ENCODE assay signal across 1 cellular context in genomic region chr6:155129744-155130143, GRCh38.
TF ChIP-seq lines count a peak whose summit lies in the region.

No MANE protein-coding gene starts in this region.

TF ChIP-seq in H1, 55 proteins besides CTCF, POLR2A, EP300 and RAD21:
- TF ChIP-seq CHD1 (IDR thresholded peaks at IDR 0.05; ENCODE audit: low read depth, low read length) (no peak), ASH2L (IDR thresholded peaks at IDR 0.05; ENCODE audit: low read length) (no peak), ATF2 (IDR thresholded peaks at IDR 0.05; ENCODE audit: low read length) (no peak), CEBPB (IDR thresholded peaks at IDR 0.05; ENCODE audit: low read depth, low read length) (no peak), ZNF274 (IDR thresholded peaks at IDR 0.05; ENCODE audit: borderline replicate concordance, extremely low read depth, low read length) (no peak), RNF2 (IDR thresholded peaks at IDR 0.05; ENCODE audit: borderline replicate concordance, low read depth, low read length, missing control alignments, poor library complexity, severe bottlenecking) (no peak), HDAC2 (IDR thresholded peaks at IDR 0.05; ENCODE audit: borderline replicate concordance in 1 of 2, low read depth in 2 of 2, low read length in 2 of 2) (no peak), TAF1 (IDR thresholded peaks at IDR 0.05; ENCODE audit: low read depth, low read length) (no peak), HDAC6 (IDR thresholded peaks at IDR 0.05; ENCODE audit: low read depth, low read length) (no peak), SP4 (IDR thresholded peaks at IDR 0.05; ENCODE audit: low read length) (no peak), SIX5 (IDR thresholded peaks at IDR 0.05; ENCODE audit: low read depth, low read length) (no peak), MAFK (IDR thresholded peaks at IDR 0.05; ENCODE audit: low read depth, low read length) (no peak)
